Comparison of ENCODE assay signal across 7 cellular contexts in the genomic region with DNA sequence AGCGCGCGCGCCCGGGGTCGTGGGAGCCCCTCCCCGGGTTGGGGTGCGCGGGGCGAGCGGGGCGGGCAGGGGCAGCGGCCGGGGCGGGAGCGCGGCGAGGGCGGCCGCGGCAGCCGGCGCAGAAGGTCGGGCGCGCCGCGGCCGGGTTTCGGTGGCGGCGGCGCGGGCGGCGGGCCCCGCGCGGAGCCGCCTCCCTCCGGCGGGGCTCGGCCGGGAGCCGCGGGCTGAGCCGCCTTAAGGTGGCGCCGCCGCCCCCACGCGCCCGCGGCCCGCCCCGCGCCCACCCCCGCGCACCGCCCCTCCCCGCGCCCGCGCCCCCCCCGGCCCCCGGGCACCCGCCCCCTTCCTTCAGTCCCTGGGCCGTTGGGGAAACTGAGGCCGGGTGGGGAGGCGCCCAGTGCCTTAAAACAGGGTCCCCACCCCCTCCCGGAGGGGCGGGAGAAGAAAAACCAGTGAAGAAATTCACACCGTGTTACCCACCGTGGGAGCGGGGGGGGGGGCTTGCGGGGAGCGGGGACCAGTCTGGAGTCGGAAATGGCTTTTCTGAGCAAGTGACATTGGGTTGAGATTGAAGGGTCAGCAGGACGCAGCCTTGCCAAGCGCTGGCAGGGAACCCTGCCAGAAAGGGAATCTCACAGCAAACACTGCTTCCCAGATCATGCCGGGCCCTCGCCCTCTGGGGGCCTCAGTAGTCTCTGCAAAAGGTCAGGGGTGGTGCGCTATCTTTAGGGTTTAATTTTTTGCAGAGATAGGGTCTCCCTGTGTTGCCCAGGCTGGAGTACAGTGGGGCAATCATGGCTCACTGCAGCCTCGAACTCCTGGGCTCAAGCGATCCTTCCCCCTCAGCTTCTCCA. TPM values are rescaled to one million over a fixed set of nuclear protein-coding genes. Genes with fewer than 3 reads are reported as not detected.
DNase-seq lines count a peak whose midpoint lies in the region; ATAC-seq and TF ChIP-seq lines count a peak whose summit lies in the region.

Gene TLE2 (minus strand): TSS at position 211 of the 854 bp plus-strand sequence. CDS start 376 bp downstream, outside the sequence.

- H3K36me3 ChIP-seq in H7 (replicated peaks; ENCODE audit: control insufficient read depth, insufficient read depth, low read length) (no peaks in the 10 kb centered on the region), heart right ventricle (peaks cover 0 to 6% (median 0%) of the 10 kb centered on the region in 9 donors), sigmoid colon (peaks cover 0 to 3% (median 0%) of the 10 kb centered on the region in 4 donors)

- intact Hi-C loops in heart right ventricle (cut with DNase I) (loop anchor here in 2 of 10 donors (2.0 to 10.0 kb wide), 2 partner anchors 46 to 54 kb away; partner anchors contain the start of gene TLE6 (in 1 of the 2)), sigmoid colon (cut with DNase I) (no loop called here)

- H3K9me3 Mint-ChIP-seq in activated CD8-positive, alpha-beta T cell treated with anti-CD3 and anti-CD28 coated beads, Interleukin-2, amount 10 ng/mL, durations not matched to agents 7 days and 5 days (ENCODE audit: insufficient read depth) = no peaks in the 10 kb centered on the region

- POLR2A ChIA-PET in activated CD8-positive, alpha-beta T cell treated with anti-CD3 and anti-CD28 coated beads, Interleukin-2, amount 10 ng/mL, durations not matched to agents 7 days and 5 days (lab: Charles Lee) = no interaction called here

- peak within 1 kb of the TSS; percentile 42 for H3K4me3 Mint-ChIP-seq in activated CD8-positive, alpha-beta T cell treated with anti-CD3 and anti-CD28 coated beads, Interleukin-2, amount 10 ng/mL, durations not matched to agents 7 days and 5 days

- peak within 1 kb of the TSS; percentile 56 for H3K4me3 ChIP-seq in H7 (ENCODE audit: insufficient read depth, low read depth, low read length)
- H3K4me3 ChIP-seq in heart right ventricle = peak within 1 kb of the TSS; percentile 59 to 80 (median 69)
- peak within 1 kb of the TSS; percentile 67 to 87 (median 76) for H3K4me3 ChIP-seq in sigmoid colon

- no peak for TF ChIP-seq EP300 in sigmoid colon (IDR thresholded peaks at IDR 0.05)

- TF ChIP-seq CTCF in heart right ventricle (IDR thresholded peaks at IDR 0.05) (no peak), sigmoid colon (IDR thresholded peaks at IDR 0.05) (no peak)

- TF ChIP-seq POLR2A in sigmoid colon (IDR thresholded peaks at IDR 0.05) = no peak

- CTCF ChIA-PET in activated CD8-positive, alpha-beta T cell treated with anti-CD3 and anti-CD28 coated beads, Interleukin-2, amount 10 ng/mL, durations not matched to agents 7 days and 5 days (lab: Charles Lee) = no interaction called here

- H3K4me1 ChIP-seq in heart right ventricle = peaks cover 0 to 22% (median 13%) of the 10 kb centered on the region in 9 donors
- H3K4me1 ChIP-seq in sigmoid colon = peaks cover 0 to 19% (median 18%) of the 10 kb centered on the region in 4 donors

- H3K27me3 Mint-ChIP-seq in activated CD8-positive, alpha-beta T cell treated with anti-CD3 and anti-CD28 coated beads, Interleukin-2, amount 10 ng/mL, durations not matched to agents 7 days and 5 days (ENCODE audit: low read depth) = peaks cover 59% of the 10 kb centered on the region

- ATAC-seq in activated CD8-positive, alpha-beta T cell treated with anti-CD3 and anti-CD28 coated beads, Interleukin-2, amount 10 ng/mL, durations not matched to agents 7 days and 5 days = no peak
- ATAC-seq in heart right ventricle = peak in 5 of 8 donors; percentile 40 to 68 (median 44)
- no peak for ATAC-seq in HG03108 (IDR thresholded peaks at IDR 0.05; ENCODE audit: unreplicated experiment)
- ATAC-seq in GM18498 (IDR thresholded peaks at IDR 0.05; ENCODE audit: unreplicated experiment) = no peak

- DNase-seq in H7 = peak; percentile 84
- no peak for DNase-seq in activated CD8-positive, alpha-beta T cell treated with anti-CD3 and anti-CD28 coated beads, Interleukin-2, amount 10 ng/mL, durations not matched to agents 7 days and 5 days
- no peak for DNase-seq in heart right ventricle
- DNase-seq in sigmoid colon = no peak
- DNase-seq in iPS-NIHi7 (ENCODE audit: extremely low spot score) = no peak

- no peak within 1 kb of the TSS for H3K27ac Mint-ChIP-seq in activated CD8-positive, alpha-beta T cell treated with anti-CD3 and anti-CD28 coated beads, Interleukin-2, amount 10 ng/mL, durations not matched to agents 7 days and 5 days

- WGBS in heart right ventricle, 2 donors = 3 to 8% methylated on average over 19 to 83 of the region's 85 CpGs
- 2 to 3% methylated on average over 85 of the region's 85 CpGs for WGBS in sigmoid colon, 2 donors

- H3K27ac ChIP-seq in heart right ventricle (peak within 1 kb of the TSS in 8 of 10 donors; percentile 30 to 85 (median 66)), sigmoid colon (peak within 1 kb of the TSS; percentile 59 to 77 (median 70))

- peaks cover 28% of the 10 kb centered on the region for H3K4me1 Mint-ChIP-seq in activated CD8-positive, alpha-beta T cell treated with anti-CD3 and anti-CD28 coated beads, Interleukin-2, amount 10 ng/mL, durations not matched to agents 7 days and 5 days (ENCODE audit: low read depth)

- H3K36me3 Mint-ChIP-seq in activated CD8-positive, alpha-beta T cell treated with anti-CD3 and anti-CD28 coated beads, Interleukin-2, amount 10 ng/mL, durations not matched to agents 7 days and 5 days (ENCODE audit: low read depth) = no peaks in the 10 kb centered on the region

- no peaks in the 10 kb centered on the region for H3K9me3 ChIP-seq in heart right ventricle
- H3K9me3 ChIP-seq in sigmoid colon = no peaks in the 10 kb centered on the region

- H3K27me3 ChIP-seq in H7 (ENCODE audit: control insufficient read depth, insufficient read depth, low read length) (peaks cover 36% of the 10 kb centered on the region), heart right ventricle (peaks cover 0 to 59% (median 0%) of the 10 kb centered on the region in 7 donors), sigmoid colon (no peaks in the 10 kb centered on the region)

RNA-seq across cellular contexts. Expression of gene TLE2, which starts in this region (rescaled TPM):
- total RNA-seq in H7 (2014; rRNA removed; shearing (Covaris generic)) = 9.6 and 18.7 TPM in 2 replicates
- total RNA-seq in activated CD8-positive, alpha-beta T cell treated with anti-CD3 and anti-CD28 coated beads, Interleukin-2, amount 10 ng/mL, durations not matched to agents 7 days and 5 days = under 1 TPM; 0.24 to 0.57 TPM
- total RNA-seq in heart right ventricle = 10 to 100 TPM; 28.2 to 64.5 (median 39.9) TPM
- polyA plus RNA-seq in heart right ventricle = 10 to 100 TPM; 35.9 to 54.6 TPM
- 10 to 100 TPM; 27.8 to 66.5 (median 47.3) TPM for total RNA-seq in sigmoid colon
- 10 to 100 TPM; 10.9 to 20.9 (median 14.4) TPM for polyA plus RNA-seq in sigmoid colon

Comparison
In these comparisons a context has a peak if more than half of its experiments do, and no peak if none do; other contexts are left out.
1. ATAC-seq: peak in heart right ventricle (5 of 8); none in activated CD8-positive, alpha-beta T cell treated with anti-CD3 and anti-CD28 coated beads, Interleukin-2, amount 10 ng/mL, durations not matched to agents 7 days and 5 days (single experiment), HG03108 (single experiment) and GM18498 (single experiment).
2. Peak in every context shown above with its lines, with median percentiles within 50 percentile points of each other: H3K4me3 ChIP-seq.